ENCODE assay signal across 21 cellular contexts in the genomic region with DNA sequence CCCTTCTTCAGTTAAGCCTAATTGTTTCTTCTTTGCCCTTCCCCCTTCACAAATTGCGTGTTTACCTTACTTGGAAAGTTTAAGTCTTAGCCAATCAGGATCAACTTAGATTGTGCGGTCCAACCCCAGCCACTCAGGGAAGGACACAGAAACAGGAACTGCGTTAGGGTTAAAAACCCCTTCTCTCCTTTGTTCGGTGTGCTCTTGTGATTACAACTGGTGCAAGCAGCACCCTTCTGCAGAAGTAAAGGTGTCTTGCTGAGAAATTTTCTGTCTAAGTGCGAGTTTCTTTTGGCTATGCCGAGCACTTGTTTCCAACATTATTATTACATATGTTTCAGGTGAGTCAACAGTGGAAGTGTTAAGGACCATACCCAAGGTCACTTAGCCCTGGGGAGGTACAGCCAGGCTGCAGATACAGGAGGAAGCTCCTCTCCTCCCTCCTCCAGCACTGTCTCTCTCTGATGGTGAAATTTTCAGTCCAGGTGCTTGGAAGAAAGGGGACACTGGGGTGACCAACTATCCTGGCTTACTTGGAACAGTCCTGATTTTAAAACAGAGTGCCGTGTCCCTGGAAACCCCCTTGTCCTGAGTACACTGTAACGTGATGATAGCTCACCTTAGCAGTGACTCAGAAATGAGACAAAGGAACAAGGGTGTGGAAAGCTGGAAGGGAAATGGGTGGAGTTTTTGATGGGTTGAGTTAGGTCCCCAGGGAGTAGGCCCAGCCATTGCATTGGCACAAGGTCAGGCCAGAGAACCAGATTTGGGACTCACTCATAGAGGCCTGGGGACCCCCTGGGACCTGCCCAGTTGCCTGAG.
"Had no signal": no experiment of that assay in that cellular context is flagged by ENCODE, and none has a peak within 500 bp of the region (broad histone marks: within the 10 kb centered on the region; RNA-seq: fewer than 3 reads in every experiment).

No MANE protein-coding gene starts in this region.

- FAIRE-seq: colon, frontal cortex, islet of Langerhans had no signal

- DNase-seq: activated B cell treated with CpG ODN at 0.5 μM for 24 hours; activated CD4-positive, alpha-beta T cell treated with anti-CD3 and anti-CD28 coated beads, Interleukin-2, amount 50 U/mL, for 1 hour; activated CD8-positive, alpha-beta T cell treated with anti-CD3 and anti-CD28 coated beads for 36 hours; activated gamma-delta T cell treated with Interleukin-2 at 50 U/mL for 16 hours; activated naive CD4-positive, alpha-beta T cell treated with anti-CD3 and anti-CD28 coated beads, Interleukin-2, amount 50 U/mL, for 16 hours; activated T-cell treated with anti-CD3 and anti-CD28 coated beads, Interleukin-2, amount 50 U/mL, for 4 hours; dermis blood vessel endothelial cell; effector CD4-positive, alpha-beta T cell; esophagus squamous epithelium; left colon; naive thymus-derived CD8-positive, alpha-beta T cell; right cardiac atrium; spleen; stimulated activated naive CD4-positive, alpha-beta T cell; tibial artery had no signal

- ATAC-seq: activated CD8-positive, alpha-beta T cell treated with anti-CD3 and anti-CD28 coated beads for 36 hours; activated T-cell treated with anti-CD3 and anti-CD28 coated beads, Interleukin-2, amount 50 U/mL, for 4 hours; activated T-helper 17 cell treated with anti-CD3 and anti-CD28 coated beads, Interleukin-2, amount 50 U/mL, for 72 hours; naive thymus-derived CD8-positive, alpha-beta T cell; right cardiac atrium had no signal

- H3K4me3 ChIP-seq: breast epithelium, esophagus squamous epithelium, spleen, suprapubic skin, tibial artery had no signal

- H3K36me3 ChIP-seq: breast epithelium, esophagus squamous epithelium, spleen, suprapubic skin, tibial artery had no signal
